Comparison of ENCODE assay signal across 13 cellular contexts in the genomic region with DNA sequence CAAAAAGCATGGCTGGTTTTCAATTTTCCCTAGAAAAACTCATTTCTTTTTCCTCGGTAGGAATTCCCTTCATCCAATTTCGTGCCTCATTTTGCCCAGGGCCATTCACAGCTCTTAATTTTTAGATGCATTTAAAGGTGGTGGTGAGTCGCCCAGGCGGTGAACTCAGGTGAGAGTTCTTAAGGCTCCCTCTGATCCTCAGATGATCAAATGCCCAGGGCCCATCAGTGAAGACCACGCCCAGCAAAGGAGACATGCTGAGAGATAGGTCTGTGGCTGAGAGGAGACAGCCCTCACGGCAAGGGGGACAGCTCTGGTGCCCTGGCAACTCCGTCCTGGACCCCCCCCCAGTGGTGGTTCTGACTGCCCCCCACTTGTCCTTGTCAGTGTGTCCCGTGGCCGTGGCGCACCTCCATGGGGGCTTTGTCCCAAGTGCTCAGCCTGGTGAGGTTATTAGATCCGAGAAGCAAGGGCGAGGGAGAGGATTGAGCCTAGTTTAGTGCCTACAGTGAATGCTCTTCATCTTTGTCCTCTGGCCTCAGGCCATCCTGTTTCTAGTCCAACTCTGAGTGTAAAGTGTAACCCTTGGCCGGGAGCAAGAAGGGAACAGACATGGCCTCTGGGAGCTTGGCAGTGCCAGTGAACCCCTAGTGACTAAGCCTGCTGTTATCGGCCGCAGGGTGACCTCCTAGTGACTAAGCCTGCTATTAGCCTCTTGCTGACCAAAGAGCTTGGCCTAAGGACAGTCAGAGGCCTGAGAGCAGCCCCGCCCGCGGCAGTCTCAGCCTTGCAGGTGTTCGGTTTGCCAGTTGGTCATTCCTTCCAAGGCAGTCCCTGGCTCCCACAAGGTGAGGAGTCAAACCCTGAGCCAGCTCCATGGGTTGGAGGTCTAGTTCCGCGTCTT.
A peak's percentile ranks its signal among the peaks of the same experiment; 100 is the strongest.
DNase-seq lines count a peak whose midpoint lies in the region; ATAC-seq and TF ChIP-seq lines count a peak whose summit lies in the region.
"Had no signal": no experiment of that assay in that cellular context is flagged by ENCODE, and none has a peak within 500 bp of the region (broad histone marks: within the 10 kb centered on the region; RNA-seq: fewer than 3 reads in every experiment).

No MANE protein-coding gene starts in this region.

- H3K27ac ChIP-seq in upper lobe of left lung = peak overlapping the region; percentile 54 to 71 (median 61)
- H3K27ac ChIP-seq: parathyroid adenoma, vagina had no signal

- H3K36me3 ChIP-seq in kidney epithelial cell (ENCODE audit: control insufficient read depth, insufficient read depth, low read length) = no peaks in the 10 kb centered on the region
- peaks cover 0 to under 1% (median 0%) of the 10 kb centered on the region in 4 donors for H3K36me3 ChIP-seq in upper lobe of left lung
- H3K36me3 ChIP-seq: vagina had no signal

- no peaks in the 10 kb centered on the region for H3K27me3 Mint-ChIP-seq in brain

- no peak overlapping the region for H3K4me3 Mint-ChIP-seq in brain

- H3K27me3 ChIP-seq in kidney epithelial cell (ENCODE audit: control insufficient read depth, insufficient read depth, low read length) = no peaks in the 10 kb centered on the region
- H3K27me3 ChIP-seq in upper lobe of left lung = no peaks in the 10 kb centered on the region
- H3K27me3 ChIP-seq: vagina had no signal

- TF ChIP-seq CTCF in brain (conservative IDR thresholded peaks at IDR 0.05) (no peak), kidney epithelial cell (IDR thresholded peaks at IDR 0.05; ENCODE audit: insufficient read depth, low read length, poor library complexity, severe bottlenecking) (no peak), upper lobe of left lung (IDR thresholded peaks at IDR 0.05) (no peak)

- H3K4me1 Mint-ChIP-seq in brain = peaks cover 68% of the 10 kb centered on the region

- H3K27ac Mint-ChIP-seq in brain = peak overlapping the region in 4 of 5 experiments; percentile 67 to 93 (median 82)

- H3K36me3 Mint-ChIP-seq in brain = peaks cover 30% of the 10 kb centered on the region

- 91% methylated on average over 10 to 16 of the region's 21 CpGs for whole genome bisulfite sequencing in upper lobe of left lung, 2 donors

- H3K4me3 ChIP-seq in kidney epithelial cell (ENCODE audit: low read depth, low read length) (no peak overlapping the region), upper lobe of left lung (no peak overlapping the region)
- H3K4me3 ChIP-seq: vagina had no signal

- no peak for TF ChIP-seq POLR2A in upper lobe of left lung (IDR thresholded peaks at IDR 0.05)

- peaks cover 0 to 3% (median 0%) of the 10 kb centered on the region in 5 experiments for H3K9me3 Mint-ChIP-seq in brain

- no peak for TF ChIP-seq EP300 in upper lobe of left lung (IDR thresholded peaks at IDR 0.05)

- H3K9me3 ChIP-seq in upper lobe of left lung = no peaks in the 10 kb centered on the region
- H3K9me3 ChIP-seq: vagina had no signal

- ATAC-seq in upper lobe of left lung (ENCODE audit: low FRiP score in 2 of 2) (peak; percentile 44 to 68), GM21576 (IDR thresholded peaks at IDR 0.05; ENCODE audit: unreplicated experiment) (no peak), HG03442 (IDR thresholded peaks at IDR 0.05; ENCODE audit: unreplicated experiment) (no peak)

- peak; percentile 77 for DNase-seq in HS-5 (ENCODE audit: low read depth)
- DNase-seq in kidney epithelial cell (ENCODE audit: low read depth) = peak; percentile 61
- DNase-seq in upper lobe of left lung = peak in 1 of 2 donors; percentile 74
- DNase-seq in activated CD4-positive, alpha-beta T cell treated with anti-CD3 and anti-CD28 coated beads, Interleukin-2, amount 50 U/mL, for 1 hour = no peak
- DNase-seq: activated CD4-positive, CD25-positive, alpha-beta regulatory T cell treated with anti-CD3 and anti-CD28 coated beads, Interleukin-2, amount 50 U/mL, for 72 hours; activated naive CD4-positive, alpha-beta T cell treated with anti-CD3 and anti-CD28 coated beads, Interleukin-2, amount 50 U/mL, for 16 hours; effector CD8-positive, alpha-beta T cell; NCI-H2171 had no signal

- peaks cover 0 to 17% (median 5%) of the 10 kb centered on the region in 4 donors for H3K4me1 ChIP-seq in upper lobe of left lung
- H3K4me1 ChIP-seq: parathyroid adenoma, vagina had no signal

Comparison
In these comparisons a context has a peak if more than half of its experiments do, and no peak if none do; other contexts are left out.
1. ATAC-seq: peak in upper lobe of left lung (2 of 2); none in GM21576 (single experiment) and HG03442 (single experiment).